21 cellular contexts compared by ENCODE assay signal in genomic region chr4:84480082-84480481, GRCh38. TPM values are rescaled to one million over a fixed set of nuclear protein-coding genes. Genes with fewer than 3 reads are reported as not detected.
"Had no signal": no experiment of that assay in that cellular context is flagged by ENCODE, and none has a peak within 500 bp of the region (broad histone marks: within the 10 kb centered on the region; RNA-seq: fewer than 3 reads in every experiment).

No MANE protein-coding gene starts in this region.

- ATAC-seq: activated CD4-positive, CD25-positive, alpha-beta regulatory T cell treated with anti-CD3 and anti-CD28 coated beads, Interleukin-2, amount 50 U/mL, for 24 hours; heart left ventricle; left colon; stimulated activated naive CD8-positive, alpha-beta T cell treated with anti-CD3 and anti-CD28 coated beads, Interleukin-15, amount 100 ng/mL, for 72 hours; upper lobe of right lung had no signal

- H3K4me3 ChIP-seq: ascending aorta, breast epithelium, heart left ventricle, lung, ovary, sigmoid colon, spleen, upper lobe of right lung had no signal

- H3K27me3 ChIP-seq: ovary had no signal

- H3K4me1 ChIP-seq: breast epithelium had no signal

- H3K36me3 ChIP-seq: ascending aorta, breast epithelium, heart left ventricle, ovary, sigmoid colon, spleen, upper lobe of right lung had no signal

- H3K27ac Mint-ChIP-seq: activated naive CD4-positive, alpha-beta T cell treated with anti-CD3 and anti-CD28 coated beads for 36 hours; activated T-helper 2 cell treated with anti-CD3 and anti-CD28 coated beads, Interferon-gamma antibody, Interleukin-2, Interleukin-4, amounts not matched to agents 10 μg/mL and 5 μg/mL and 100 μg/mL, durations not matched to agents 14 hours and 24 hours and 36 hours; stimulated activated naive CD8-positive, alpha-beta T cell treated with anti-CD3 and anti-CD28 coated beads, Interleukin-15, amount 100 ng/mL, for 72 hours; T-helper 1 cell treated with Interleukin-12 subunit alpha and Interleukin-12 subunit beta and Interleukin-4 antibody, amounts not matched to agents 30 μg/mL and 1 μg/mL, for 36 hours had no signal

- DNase-seq: activated CD4-positive, alpha-beta T cell treated with anti-CD3 and anti-CD28 coated beads, Interleukin-2, amount 50 U/mL, for 48 hours; activated naive CD4-positive, alpha-beta T cell treated with anti-CD3 and anti-CD28 coated beads for 36 hours; activated T-cell treated with anti-CD3 and anti-CD28 coated beads, Interleukin-2, amount 50 U/mL, for 1 hour; cerebellar nuclear complex; effector CD8-positive, alpha-beta T cell; heart left ventricle; left colon; ovary; sigmoid colon; spleen; stimulated activated CD4-positive, alpha-beta T cell treated with anti-CD3 and anti-CD28 coated beads, Interleukin-1b, Interleukin-23, amount 100 ng/mL, for 48 hours; stimulated activated naive CD8-positive, alpha-beta T cell treated with anti-CD3 and anti-CD28 coated beads, Interleukin-15, amount 100 ng/mL, for 72 hours; upper lobe of right lung had no signal

- H3K9me3 Mint-ChIP-seq: activated naive CD4-positive, alpha-beta T cell treated with anti-CD3 and anti-CD28 coated beads for 36 hours; activated T-helper 2 cell treated with anti-CD3 and anti-CD28 coated beads, Interferon-gamma antibody, Interleukin-2, Interleukin-4, amounts not matched to agents 10 μg/mL and 5 μg/mL and 100 μg/mL, durations not matched to agents 14 hours and 24 hours and 36 hours had no signal

- H3K27ac ChIP-seq: ascending aorta, breast epithelium, epithelial cell of prostate, heart left ventricle, ovary, sigmoid colon, spleen, upper lobe of right lung had no signal

- H3K4me3 Mint-ChIP-seq: activated naive CD4-positive, alpha-beta T cell treated with anti-CD3 and anti-CD28 coated beads for 36 hours; stimulated activated naive CD8-positive, alpha-beta T cell treated with anti-CD3 and anti-CD28 coated beads, Interleukin-15, amount 100 ng/mL, for 72 hours; T-helper 1 cell treated with Interleukin-12 subunit alpha and Interleukin-12 subunit beta and Interleukin-4 antibody, amounts not matched to agents 30 μg/mL and 1 μg/mL, for 36 hours had no signal

RNA-seq across cellular contexts. Expression of gene NKX6-1, which starts 19.0 kb away (rescaled TPM):
- total RNA-seq: activated naive CD4-positive, alpha-beta T cell treated with anti-CD3 and anti-CD28 coated beads for 36 hours; activated T-helper 2 cell treated with anti-CD3 and anti-CD28 coated beads, Interferon-gamma antibody, Interleukin-2, Interleukin-4, amounts not matched to agents 10 μg/mL and 5 μg/mL and 100 μg/mL, durations not matched to agents 14 hours and 24 hours and 36 hours; ascending aorta; left colon; sigmoid colon; spleen; temporal lobe; upper lobe of right lung had no signal
- polyA plus RNA-seq: heart left ventricle, spleen had no signal
